ENCODE assay signal across 8 cellular contexts in genomic region chrX:132292753-132293152, GRCh38.
DNase-seq lines count a peak whose midpoint lies in the region; ATAC-seq, FAIRE-seq and TF ChIP-seq lines count a peak whose summit lies in the region.

No MANE protein-coding gene starts in this region.

- no peaks in the 10 kb centered on the region for H3K27me3 ChIP-seq in aorta (ENCODE audit: control insufficient read depth in 1 of 2, insufficient read depth in 2 of 2, low read length in 1 of 2)

- intact Hi-C loops in aorta (cut with DNase I), result loop anchor here (5.0 kb wide), 2 partner anchors 320 to 340 kb away; no protein-coding TSS in a partner anchor

- H3K4me3 ChIP-seq in aorta (ENCODE audit: low read length in 2 of 2), result no peak overlapping the region

- H3K4me1 Mint-ChIP-seq in T-cell, result peaks cover 0 to 4% (median 4%) of the 10 kb centered on the region in 3 donors
- no peaks in the 10 kb centered on the region for H3K4me1 Mint-ChIP-seq in neural crest cell

- no peaks in the 10 kb centered on the region for H3K4me1 ChIP-seq in aorta (ENCODE audit: control insufficient read depth in 1 of 2, insufficient read depth in 2 of 2, low read length in 2 of 2)

- TF ChIP-seq CTCF in neural crest cell (conservative IDR thresholded peaks at IDR 0.05), result peak; percentile 87

- WGBS in aorta, 2 donors, result 0 to 3% methylated on average over 4 of the region's 4 CpGs

- no peak for TF ChIP-seq POLR2A in GM12891 (IDR thresholded peaks at IDR 0.05; ENCODE audit: low read depth, low read length)

- no peak overlapping the region for H3K27ac Mint-ChIP-seq in T-cell
- no peak overlapping the region for H3K27ac Mint-ChIP-seq in neural crest cell (ENCODE audit: unreplicated experiment)

- H3K9me3 Mint-ChIP-seq in T-cell, result no peaks in the 10 kb centered on the region
- peaks cover 5% of the 10 kb centered on the region for H3K9me3 Mint-ChIP-seq in neural crest cell

- H3K36me3 Mint-ChIP-seq in T-cell (no peaks in the 10 kb centered on the region), neural crest cell (ENCODE audit: low read depth) (peaks cover 7% of the 10 kb centered on the region)

- H3K36me3 ChIP-seq in aorta (ENCODE audit: control insufficient read depth in 1 of 2, insufficient read depth in 2 of 2, low read length in 1 of 2), result no peaks in the 10 kb centered on the region

- POLR2A ChIA-PET in T-cell (lab: Charles Lee), result no interaction called here

- peak; percentile 11 for DNase-seq in GM12891 (ENCODE audit: insufficient read length, low spot score)
- peak in 23 of 34 experiments; percentile 0 to 26 (median 6) for DNase-seq in T-cell
- DNase-seq in fibroblast of peridontal ligament (ENCODE audit: extremely low read depth), result peak; percentile 69
- DNase-seq in neural crest cell (ENCODE audit: low read depth, low spot score), result peak; percentile 28
- DNase-seq in aorta, result no peak
- no peak for DNase-seq in activated CD4-positive, CD25-positive, alpha-beta regulatory T cell (lab: John Stamatoyannopoulos, UW)

- no peaks in the 10 kb centered on the region for H3K9me3 ChIP-seq in aorta (ENCODE audit: control insufficient read depth, low read length)

- H3K27me3 Mint-ChIP-seq in T-cell, result peaks cover 0 to 9% of the 10 kb centered on the region in 2 donors
- H3K27me3 Mint-ChIP-seq in neural crest cell (ENCODE audit: low read depth), result no peaks in the 10 kb centered on the region

- peak; percentile 66 for ATAC-seq in HG02759 (IDR thresholded peaks at IDR 0.05; ENCODE audit: unreplicated experiment)
- peak in 1 of 4 experiments; percentile 53 for ATAC-seq in T-cell (replicated peaks in 1 of 4)
- no peak for ATAC-seq in GM21515 (IDR thresholded peaks at IDR 0.05; ENCODE audit: unreplicated experiment)
- no peak for ATAC-seq in aorta (ENCODE audit: low FRiP score)

- no peak overlapping the region for H3K27ac ChIP-seq in aorta (ENCODE audit: low read depth in 1 of 2, low read length in 2 of 2)

- H3K4me3 Mint-ChIP-seq in T-cell, result no peak overlapping the region
- H3K4me3 Mint-ChIP-seq in neural crest cell, result no peak overlapping the region

- CTCF ChIA-PET in T-cell (lab: Charles Lee), result interaction anchor here (0.6 to 2.5 kb wide), 20 partner anchors 13 to 479 kb away, joined by 3 to 21 read pairs (median 4); no protein-coding TSS in a partner anchor

- FAIRE-seq in GM12891 (lab: Jason Lieb, UNC), result peak; percentile 38

TF ChIP-seq in GM12891, 5 proteins besides CTCF, POLR2A, EP300 and RAD21:
- TF ChIP-seq POLR2AphosphoS5 (IDR thresholded peaks at IDR 0.05; ENCODE audit: low read depth, low read length), result no peak
- no peak for TF ChIP-seq TAF1 (IDR thresholded peaks at IDR 0.05; ENCODE audit: low read depth, low read length)
- no peak for TF ChIP-seq PAX5 (IDR thresholded peaks at IDR 0.05; ENCODE audit: insufficient read depth, low read length, severe bottlenecking)
- TF ChIP-seq SPI1 (IDR thresholded peaks at IDR 0.05; ENCODE audit: low read depth, low read length), result no peak
- no peak for TF ChIP-seq POU2F2 (IDR thresholded peaks at IDR 0.05; ENCODE audit: low read depth, low read length)
TF ChIP-seq in GM12891: peak in this region for 0.

Comparison
In these comparisons a context has a peak if more than half of its experiments do, and no peak if none do; other contexts are left out.
1. DNase-seq: peak in GM12891 (single experiment), T-cell (23 of 34), fibroblast of peridontal ligament (single experiment) and neural crest cell (single experiment); none in aorta (0 of 2) and activated CD4-positive, CD25-positive, alpha-beta regulatory T cell (0 of 4).